In the genomic region with DNA sequence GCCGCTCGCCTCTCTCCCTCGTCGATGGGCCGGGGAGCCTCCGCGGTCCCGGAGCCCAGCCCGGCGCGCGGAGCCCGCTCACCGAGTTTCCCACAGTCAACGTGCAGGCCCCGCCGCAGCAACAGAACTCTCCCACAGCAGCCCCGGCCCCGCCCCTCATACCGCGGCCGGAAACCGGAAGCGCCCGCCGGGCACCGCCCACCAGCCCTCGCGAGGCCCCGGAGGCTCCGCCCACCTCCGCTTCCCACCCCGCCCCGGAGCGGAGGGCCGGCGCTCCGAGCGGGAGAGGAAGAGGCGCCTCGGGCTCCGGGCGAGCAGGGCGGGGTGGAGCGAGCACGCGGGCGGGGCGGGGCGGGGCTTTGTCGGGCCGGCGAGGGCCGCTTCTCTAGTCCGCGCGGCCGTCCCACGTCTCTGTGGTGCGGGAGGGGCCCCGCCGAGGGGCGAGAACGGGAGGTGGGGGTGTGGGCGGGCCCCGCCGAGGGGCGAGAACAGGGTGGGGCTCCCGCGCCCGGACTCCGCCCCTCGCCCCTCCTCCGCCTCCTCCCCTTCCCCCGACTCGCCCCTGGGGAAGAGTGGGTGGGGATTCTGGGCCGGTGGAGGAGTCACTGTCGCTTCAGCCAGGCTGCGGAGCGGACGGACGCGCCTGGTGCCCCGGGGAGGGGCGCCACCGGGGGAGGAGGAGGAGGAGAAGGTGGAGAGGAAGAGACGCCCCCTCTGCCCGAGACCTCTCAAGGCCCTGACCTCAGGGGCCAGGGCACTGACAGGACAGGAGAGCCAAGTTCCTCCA, we compare ENCODE assay signal across 8 cellular contexts. TPM values are rescaled to one million over a fixed set of nuclear protein-coding genes. Genes with fewer than 3 reads are reported as not detected.
DNase-seq lines count a peak whose midpoint lies in the region; ATAC-seq and TF ChIP-seq lines count a peak whose summit lies in the region.

A gene (plus strand): TSS at position 605 of the 787 bp plus-strand sequence. CDS start 411 bp downstream, outside the sequence.
A gene (minus strand): TSS at position 136 of the 787 bp plus-strand sequence. CDS start 1,143 bp downstream, outside the sequence.

- peak; percentile 51 for ATAC-seq in GM18907 (IDR thresholded peaks at IDR 0.05; ENCODE audit: unreplicated experiment)
- peak; percentile 45 for ATAC-seq in HG03139 (IDR thresholded peaks at IDR 0.05; ENCODE audit: unreplicated experiment)
- peak; percentile 80 to 84 for ATAC-seq in activated CD4-positive, CD25-positive, alpha-beta regulatory T cell treated with anti-CD3 and anti-CD28 coated beads, Interleukin-2, amount 50 U/mL, for 24 hours

- H3K4me3 ChIP-seq in AG04450 (ENCODE audit: low read depth, low read length), result peak within 1 kb of the TSS; percentile 66
- peak within 1 kb of the TSS; percentile 74 for H3K4me3 ChIP-seq in kidney epithelial cell (ENCODE audit: low read depth, low read length)

- POLR2A ChIA-PET in AG04450 (lab: Yijun Ruan, JAX), result interaction anchor here (0.9 kb wide), 1 partner anchor 125 kb away, joined by 6 read pairs; a partner anchor contains a TSS

- TF ChIP-seq CTCF in AG04450 (IDR thresholded peaks at IDR 0.05; ENCODE audit: low read depth, low read length), result no peak
- no peak for TF ChIP-seq CTCF in kidney epithelial cell (IDR thresholded peaks at IDR 0.05; ENCODE audit: insufficient read depth, low read length, poor library complexity, severe bottlenecking)

- CTCF ChIA-PET in AG04450 (lab: Charles Lee), result no interaction called here

- peak within 1 kb of the TSS; percentile 65 for H3K27ac ChIP-seq in AG04450 (ENCODE audit: low read depth, low read length)

- peaks cover 1% of the 10 kb centered on the region for H3K36me3 ChIP-seq in kidney epithelial cell (ENCODE audit: control insufficient read depth, insufficient read depth, low read length)

- no peaks in the 10 kb centered on the region for H3K27me3 ChIP-seq in AG04450 (ENCODE audit: control insufficient read depth, insufficient read depth, low read length)
- no peaks in the 10 kb centered on the region for H3K27me3 ChIP-seq in kidney epithelial cell (ENCODE audit: control insufficient read depth, insufficient read depth, low read length)

- H3K9me3 ChIP-seq in AG04450 (ENCODE audit: control insufficient read depth, insufficient read depth, low read length), result no peaks in the 10 kb centered on the region

- DNase-seq in AG04450 (ENCODE audit: low read depth, low spot score) (peak; percentile 53), NCI-H446 treated with DMSO at 0.1 percent for 48 hours (lab: John Stamatoyannopoulos, UW) (peak; percentile 64), cerebellar cortex (ENCODE audit: low spot score) (peak; percentile 73), kidney epithelial cell (ENCODE audit: low read depth) (peak; percentile 18)
- DNase-seq in stimulated activated CD4-positive, alpha-beta T cell treated with anti-CD3 and anti-CD28 coated beads, Interleukin-15, amount 100 ng/mL, for 1 hour (ENCODE audit: low read depth in 1 of 2, low spot score in 1 of 2), result peak; percentile 79 to 81

RNA-seq across cellular contexts. Expression of the first gene that starts in this region (rescaled TPM):
- polyA plus RNA-seq in AG04450 (2011; rRNA removed), result 4.2 and 5.8 TPM in 2 replicates
- 7.6 and 9.1 TPM in 2 replicates for polyA minus RNA-seq in AG04450 (2011; rRNA and poly(A)+ RNA removed)
- total RNA-seq in kidney epithelial cell, result 14.2 and 15.3 TPM in 2 replicates

RNA-seq across cellular contexts. Expression of the second gene that starts in this region (rescaled TPM):
- 108 and 114 TPM in 2 replicates for polyA plus RNA-seq in AG04450 (2011; rRNA removed)
- 69.0 and 80.9 TPM in 2 replicates for polyA minus RNA-seq in AG04450 (2011; rRNA and poly(A)+ RNA removed)
- total RNA-seq in kidney epithelial cell, result 148 and 179 TPM in 2 replicates

Comparison
In these comparisons a context has a peak if more than half of its experiments do, and no peak if none do; other contexts are left out.
1. Peak in every context shown above with its lines: DNase-seq, ATAC-seq, H3K4me3 ChIP-seq and H3K27ac ChIP-seq.
2. DNase-seq: peak in every context shown above with its lines; median percentile 80 in stimulated activated CD4-positive, alpha-beta T cell treated with anti-CD3 and anti-CD28 coated beads, Interleukin-15, amount 100 ng/mL, for 1 hour; 73 in cerebellar cortex; 64 in NCI-H446 treated with DMSO at 0.1 percent for 48 hours; 53 in AG04450; 18 in kidney epithelial cell.